1 cellular context compared by ENCODE assay signal in genomic region chr12:95858451-95859343, GRCh38.
TF ChIP-seq lines count a peak whose summit lies in the region.

SNRPF (plus strand) TSS chr12:95858952; CDS start chr12:95859074, 122 bp downstream.

TF ChIP-seq in GM12878, 131 proteins besides CTCF, POLR2A, EP300 and RAD21 (continued from another document and continues in another):
- TF ChIP-seq MLLT1 (IDR thresholded peaks at IDR 0.05) = peak; percentile 82
- TF ChIP-seq ZNF384 (IDR thresholded peaks at IDR 0.05; ENCODE audit: borderline replicate concordance, low read depth, low read length) = no peak
- no peak for TF ChIP-seq YBX1 (IDR thresholded peaks at IDR 0.05)
- peak; percentile 100 for TF ChIP-seq NR2C1 (IDR thresholded peaks at IDR 0.05)
- no peak for TF ChIP-seq CEBPB (IDR thresholded peaks at IDR 0.05; ENCODE audit: borderline replicate concordance in 1 of 2, low read depth in 2 of 2, low read length in 2 of 2)
- TF ChIP-seq STAT1 (conservative IDR thresholded peaks at IDR 0.05) = no peak
- no peak for TF ChIP-seq BCL11A (IDR thresholded peaks at IDR 0.05; ENCODE audit: low read depth, low read length)
- peak; percentile 72 for TF ChIP-seq TBL1XR1 (IDR thresholded peaks at IDR 0.05; ENCODE audit: low read depth, low read length)
- TF ChIP-seq ELK1 (IDR thresholded peaks at IDR 0.05; ENCODE audit: low read depth, low read length) = no peak
- no peak for TF ChIP-seq STAT3 (IDR thresholded peaks at IDR 0.05; ENCODE audit: low read depth, low read length)
- no peak for TF ChIP-seq SMC3 (IDR thresholded peaks at IDR 0.05; ENCODE audit: borderline replicate concordance, low read length)
- TF ChIP-seq IRF5 (IDR thresholded peaks at IDR 0.05; ENCODE audit: borderline replicate concordance) = no peak
- TF ChIP-seq SUPT20H (IDR thresholded peaks at IDR 0.05; ENCODE audit: borderline replicate concordance, control insufficient read depth, low read depth, low read length) = no peak
- TF ChIP-seq GATAD2B (conservative IDR thresholded peaks at IDR 0.05; ENCODE audit: low read depth) = no peak
- no peak for TF ChIP-seq MEF2A (IDR thresholded peaks at IDR 0.05; ENCODE audit: insufficient read depth, low read depth, low read length)
- TF ChIP-seq E2F4 (IDR thresholded peaks at IDR 0.05; ENCODE audit: low read depth, low read length) = no peak
- peak; percentile 49; the same call in 1 of the 2 replicates for TF ChIP-seq WRNIP1 (IDR thresholded peaks at IDR 0.05; ENCODE audit: borderline replicate concordance, low read depth, low read length)
- TF ChIP-seq BRCA1 (IDR thresholded peaks at IDR 0.05; ENCODE audit: low read depth, low read length) = no peak
- TF ChIP-seq MTA2 (IDR thresholded peaks at IDR 0.05; ENCODE audit: low read depth) = peak; percentile 93
- TF ChIP-seq MTA3 (IDR thresholded peaks at IDR 0.05; ENCODE audit: borderline replicate concordance, low read length) = no peak
- peak; percentile 68 to 82; a peak in 3 of 4 replicates for TF ChIP-seq BHLHE40 (IDR thresholded peaks at IDR 0.05; ENCODE audit: borderline replicate concordance in 1 of 2, low read depth in 2 of 2, low read length in 1 of 2)
- TF ChIP-seq JUNB (IDR thresholded peaks at IDR 0.05) = no peak
- TF ChIP-seq CREB1 (IDR thresholded peaks at IDR 0.05; ENCODE audit: low read depth) = peak; percentile 33; the same call in 1 of the 2 replicates
- no peak for TF ChIP-seq GABPA (IDR thresholded peaks at IDR 0.05; ENCODE audit: low read depth)
- TF ChIP-seq SREBF2 (IDR thresholded peaks at IDR 0.05; ENCODE audit: low read length) = no peak
- TF ChIP-seq SIN3A (IDR thresholded peaks at IDR 0.05; ENCODE audit: low read depth, low read length) = peak; percentile 64; the same call in 1 of the 2 replicates
- no peak for TF ChIP-seq IRF4 (IDR thresholded peaks at IDR 0.05; ENCODE audit: low read depth, low read length)
- TF ChIP-seq POLR2AphosphoS2 (IDR thresholded peaks at IDR 0.05; ENCODE audit: low read depth, low read length) = 0 out of 2 replicates have a peak, but pooled peaks have one; percentile 68
- TF ChIP-seq SUZ12 (IDR thresholded peaks at IDR 0.05; ENCODE audit: unreplicated experiment) = no peak
- peak; percentile 51; the same call in 1 of the 2 replicates for TF ChIP-seq ZNF207 (IDR thresholded peaks at IDR 0.05; ENCODE audit: borderline replicate concordance)
- no peak; the same call in 1 of the 2 replicates for TF ChIP-seq USF2 (IDR thresholded peaks at IDR 0.05; ENCODE audit: borderline replicate concordance, low read depth, low read length)
- TF ChIP-seq PAX5 (IDR thresholded peaks at IDR 0.05; ENCODE audit: borderline replicate concordance, low read depth, low read length) = no peak
- no peak for TF ChIP-seq NRF1 (conservative IDR thresholded peaks at IDR 0.05; ENCODE audit: low read depth, low read length)
- TF ChIP-seq USF1 (IDR thresholded peaks at IDR 0.05; ENCODE audit: borderline replicate concordance, extremely low read length, insufficient read depth, low read depth, low read length) = peak; percentile 38
- no peak for TF ChIP-seq ESRRA (IDR thresholded peaks at IDR 0.05; ENCODE audit: low read length)
- peak; percentile 89 for TF ChIP-seq NR2F1 (conservative IDR thresholded peaks at IDR 0.05)
- TF ChIP-seq NKRF (conservative IDR thresholded peaks at IDR 0.05) = peak; percentile 69; the same call in 1 of the 2 replicates
- TF ChIP-seq RCOR1 (conservative IDR thresholded peaks at IDR 0.05; ENCODE audit: low read depth, low read length) = no peak
- TF ChIP-seq ATF3 (IDR thresholded peaks at IDR 0.05; ENCODE audit: borderline replicate concordance, extremely low read depth, low read depth, low read length) = no peak
- TF ChIP-seq HDGF (IDR thresholded peaks at IDR 0.05) = 0 out of 2 replicates have a peak, but pooled peaks have one; percentile 62
- no peak for TF ChIP-seq PKNOX1 (IDR thresholded peaks at IDR 0.05)
- peak; percentile 43; the same call in 1 of the 2 replicates for TF ChIP-seq HDAC2 (IDR thresholded peaks at IDR 0.05)
- TF ChIP-seq FOXK2 (IDR thresholded peaks at IDR 0.05) = no peak
- no peak for TF ChIP-seq ATF7 (IDR thresholded peaks at IDR 0.05; ENCODE audit: low read depth)
- TF ChIP-seq RUNX3 (IDR thresholded peaks at IDR 0.05; ENCODE audit: low read length) = peak; percentile 50; the same call in 1 of the 2 replicates
- TF ChIP-seq MYC (IDR thresholded peaks at IDR 0.05; ENCODE audit: insufficient read depth, insufficient read length, insufficient replicate concordance, low read length, severe bottlenecking) = peak; percentile 54
- peak; percentile 69 for TF ChIP-seq FOS (IDR thresholded peaks at IDR 0.05; ENCODE audit: borderline replicate concordance, extremely low read depth, insufficient read length)
- no peak for TF ChIP-seq NFIC (IDR thresholded peaks at IDR 0.05; ENCODE audit: low read depth, low read length)
- TF ChIP-seq SMAD1 (IDR thresholded peaks at IDR 0.05; ENCODE audit: low read depth, partially characterized antibody) = no peak
- peak; percentile 98 for TF ChIP-seq MXI1 (IDR thresholded peaks at IDR 0.05; ENCODE audit: low read depth, low read length)
- TF ChIP-seq IKZF1 (conservative IDR thresholded peaks at IDR 0.05) = peak; percentile 77
- peak; percentile 87 for TF ChIP-seq KLF5 (IDR thresholded peaks at IDR 0.05; ENCODE audit: partially characterized antibody)
- no peak for TF ChIP-seq BCL3 (IDR thresholded peaks at IDR 0.05; ENCODE audit: borderline replicate concordance, insufficient read depth, low read depth, low read length, poor library complexity, severe bottlenecking)
- TF ChIP-seq ZNF217 (IDR thresholded peaks at IDR 0.05) = no peak
- TF ChIP-seq CHD2 (IDR thresholded peaks at IDR 0.05; ENCODE audit: borderline replicate concordance, low read depth, low read length) = peak; percentile 95
- TF ChIP-seq HSF1 (IDR thresholded peaks at IDR 0.05; ENCODE audit: low read depth, low read length) = no peak
- peak; percentile 27 for TF ChIP-seq MEF2B (IDR thresholded peaks at IDR 0.05; ENCODE audit: partially characterized antibody, poor library complexity, severe bottlenecking)
- no peak; the same call in 1 of the 2 replicates for TF ChIP-seq BACH1 (IDR thresholded peaks at IDR 0.05; ENCODE audit: borderline replicate concordance)
- TF ChIP-seq EED (IDR thresholded peaks at IDR 0.05; ENCODE audit: low read depth) = no peak
- no peak for TF ChIP-seq NFXL1 (IDR thresholded peaks at IDR 0.05; ENCODE audit: borderline replicate concordance)
